In genomic region chr4:94214703-94215360, GRCh38 we compare ENCODE assay signal across 24 cellular contexts. TPM values are rescaled to one million over a fixed set of nuclear protein-coding genes. Genes with fewer than 3 reads are reported as not detected.
DNase-seq lines count a peak whose midpoint lies in the region; ATAC-seq and TF ChIP-seq lines count a peak whose summit lies in the region.
"Had no signal": no experiment of that assay in that cellular context is flagged by ENCODE, and none has a peak within 500 bp of the region (broad histone marks: within the 10 kb centered on the region; RNA-seq: fewer than 3 reads in every experiment).

No MANE protein-coding gene starts in this region.

- TF ChIP-seq CTCF in IMR-90 (conservative IDR thresholded peaks at IDR 0.05; ENCODE audit: low read depth, low read length): no peak
- TF ChIP-seq CTCF in psoas muscle (IDR thresholded peaks at IDR 0.05): no peak

- no peak overlapping the region for H3K4me3 ChIP-seq in IMR-90 (ENCODE audit: insufficient read depth, low read depth, low read length)
- H3K4me3 ChIP-seq in psoas muscle: no peak overlapping the region
- H3K4me3 ChIP-seq: dorsolateral prefrontal cortex, gastroesophageal sphincter, tibial artery had no signal

- H2BK120ac ChIP-seq in IMR-90 (ENCODE audit: low read depth, low read length): no peak overlapping the region

- no peak overlapping the region for H3K4me2 ChIP-seq in IMR-90 (ENCODE audit: low read depth, low read length)

- H3K79me1 ChIP-seq in IMR-90 (ENCODE audit: low read depth in 1 of 2, low read length in 2 of 2): peaks cover 13 to 33% of the 10 kb centered on the region in 2 experiments

- in situ Hi-C loops in IMR-90 (cut with MboI; ENCODE audit: low sequenced_read_pairs): no loop called here

- H3K27me3 Mint-ChIP-seq in central memory CD8-positive, alpha-beta T cell: no peaks in the 10 kb centered on the region
- H3K27me3 Mint-ChIP-seq: activated B cell treated with CpG ODN at 0.5 μM for 24 hours; stimulated activated memory B cell treated with anti-CD40 and anti-IgM and Interleukin-4, amounts not matched to agents 10 μg/mL and 1 μg/mL and 100 μg/mL, for 72 hours; T-helper 17 cell had no signal

- no peak overlapping the region for H3K4me3 Mint-ChIP-seq in central memory CD8-positive, alpha-beta T cell
- H3K4me3 Mint-ChIP-seq: activated B cell treated with CpG ODN at 0.5 μM for 24 hours; mesothelial cell of epicardium; stimulated activated memory B cell treated with anti-CD40 and anti-IgM and Interleukin-4, amounts not matched to agents 10 μg/mL and 1 μg/mL and 100 μg/mL, for 72 hours; T-helper 17 cell had no signal

- WGBS in IMR-90 (ENCODE audit: extremely low coverage in 2 of 2, insufficient read length in 1 of 2), 2 experiments: 100% methylated on average over 1 of the region's 5 CpGs
- WGBS in psoas muscle, 3 donors: 80 to 95% (median 82%) methylated on average over 5 of the region's 5 CpGs

- H3K9me3 ChIP-seq in IMR-90 (ENCODE audit: control insufficient read depth, insufficient read depth, low read length): no peaks in the 10 kb centered on the region
- no peaks in the 10 kb centered on the region for H3K9me3 ChIP-seq in psoas muscle
- H3K9me3 ChIP-seq: BE2C, gastroesophageal sphincter, tibial artery had no signal

- dilution Hi-C loops in IMR-90 (cut with HindIII; ENCODE audit: low sequenced_read_pairs, unreplicated experiment): no loop called here

- peak overlapping the region; percentile 44 for H3K27ac Mint-ChIP-seq in central memory CD8-positive, alpha-beta T cell (ENCODE audit: low read depth)
- H3K27ac Mint-ChIP-seq: activated B cell treated with CpG ODN at 0.5 μM for 24 hours; mesothelial cell of epicardium; stimulated activated memory B cell treated with anti-CD40 and anti-IgM and Interleukin-4, amounts not matched to agents 10 μg/mL and 1 μg/mL and 100 μg/mL, for 72 hours had no signal

- H3K9me3 Mint-ChIP-seq in central memory CD8-positive, alpha-beta T cell: no peaks in the 10 kb centered on the region
- H3K9me3 Mint-ChIP-seq: activated B cell treated with CpG ODN at 0.5 μM for 24 hours; stimulated activated memory B cell treated with anti-CD40 and anti-IgM and Interleukin-4, amounts not matched to agents 10 μg/mL and 1 μg/mL and 100 μg/mL, for 72 hours had no signal

- H4K8ac ChIP-seq in IMR-90 (ENCODE audit: low read depth in 2 of 2, low read length in 2 of 2): no peak overlapping the region

- no peak overlapping the region for H2AK5ac ChIP-seq in IMR-90 (ENCODE audit: low read depth, low read length)

- H2AFZ ChIP-seq in IMR-90 (replicated peaks; ENCODE audit: low read length, poor library complexity): no peak overlapping the region

- no peaks in the 10 kb centered on the region for H3K27me3 ChIP-seq in IMR-90 (ENCODE audit: control insufficient read depth, insufficient read depth, low read length)
- no peaks in the 10 kb centered on the region for H3K27me3 ChIP-seq in psoas muscle (ENCODE audit: insufficient read depth in 3 of 3, low read length in 2 of 3)
- H3K27me3 ChIP-seq: BE2C, dorsolateral prefrontal cortex, gastroesophageal sphincter, tibial artery had no signal

- H4K5ac ChIP-seq in IMR-90 (ENCODE audit: low read depth, low read length): no peak overlapping the region

- H4K20me1 ChIP-seq in IMR-90 (ENCODE audit: insufficient read depth, low read length): no peaks in the 10 kb centered on the region

- no peak overlapping the region for H3K9ac ChIP-seq in IMR-90 (ENCODE audit: low read depth, low read length)

- no peak overlapping the region for H3K4ac ChIP-seq in IMR-90 (ENCODE audit: low read depth, low read length)

- H3K4me1 ChIP-seq in IMR-90 (ENCODE audit: control insufficient read depth, insufficient read depth, low read length): no peaks in the 10 kb centered on the region
- H3K4me1 ChIP-seq in psoas muscle: peaks cover 2% of the 10 kb centered on the region
- H3K4me1 ChIP-seq: BE2C had no signal

- CTCF ChIA-PET in IMR-90 (lab: Yijun Ruan, JAX): no interaction called here

- H3K18ac ChIP-seq in IMR-90 (ENCODE audit: low read depth, low read length): no peak overlapping the region

- no peak overlapping the region for H2BK5ac ChIP-seq in IMR-90 (ENCODE audit: low read depth, low read length, poor library complexity, severe bottlenecking)

- H3K9me1 ChIP-seq in IMR-90 (ENCODE audit: insufficient read depth, low read length): peaks cover 2% of the 10 kb centered on the region; the same call in 1 of the 2 replicates

- POLR2A ChIA-PET in IMR-90 (lab: Charles Lee; ENCODE audit: unreplicated experiment): no interaction called here

- H3K27ac ChIP-seq in IMR-90 (ENCODE audit: insufficient read depth, low read length) (no peak overlapping the region), psoas muscle (no peak overlapping the region)
- H3K27ac ChIP-seq: 22Rv1, dorsolateral prefrontal cortex, gastroesophageal sphincter, tibial artery had no signal

- TF ChIP-seq RAD21 in IMR-90 (IDR thresholded peaks at IDR 0.05; ENCODE audit: low read length): no peak

- peaks cover 44% of the 10 kb centered on the region for H3K36me3 Mint-ChIP-seq in central memory CD8-positive, alpha-beta T cell (ENCODE audit: insufficient read depth)

- H3K56ac ChIP-seq in IMR-90 (ENCODE audit: extremely low read depth, insufficient read depth, low read length): no peak overlapping the region

- no TSS peak for BruUV-seq in IMR-90 (replicated peaks; lab: Mats Ljungman, UMichigan)

- intact Hi-C loops in IMR-90 (cut with micrococcal nuclease) (no loop called here), psoas muscle (cut with DNase I) (no loop called here)

- no peak overlapping the region for H3K14ac ChIP-seq in IMR-90 (replicated peaks; ENCODE audit: low read depth, low read length)

- peak; percentile 57 to 68 for ATAC-seq in activated CD4-positive, CD25-positive, alpha-beta regulatory T cell treated with anti-CD3 and anti-CD28 coated beads, Interleukin-2, amount 50 U/mL, for 24 hours
- ATAC-seq in GM18520 (IDR thresholded peaks at IDR 0.05; ENCODE audit: unreplicated experiment) (peak; percentile 92), IMR-90 (ENCODE audit: low read depth) (no peak), HG02642 (IDR thresholded peaks at IDR 0.05; ENCODE audit: poor library complexity, unreplicated experiment) (no peak), psoas muscle (no peak), HG03045 (IDR thresholded peaks at IDR 0.05; ENCODE audit: unreplicated experiment) (no peak)
- peak; percentile 58 for ATAC-seq in central memory CD8-positive, alpha-beta T cell (replicated peaks; ENCODE audit: extremely low read depth, poor library complexity, severe bottlenecking)
- ATAC-seq: gastroesophageal sphincter; stimulated activated memory B cell treated with anti-CD40 and anti-IgM and Interleukin-4, amounts not matched to agents 10 μg/mL and 1 μg/mL and 100 μg/mL, for 72 hours; T-helper 17 cell had no signal

- H3K36me3 ChIP-seq in IMR-90 (ENCODE audit: control insufficient read depth, insufficient read depth, low read length) (peaks cover 18% of the 10 kb centered on the region), psoas muscle (ENCODE audit: insufficient read depth in 1 of 2, low read depth in 1 of 2) (peaks cover 0 to 87% of the 10 kb centered on the region in 2 donors)

- TF ChIP-seq POLR2A in IMR-90 (IDR thresholded peaks at IDR 0.05; ENCODE audit: low read depth, low read length): no peak

- H2AK9ac ChIP-seq in IMR-90 (replicated peaks; ENCODE audit: low read depth, low read length, poor library complexity): no peak overlapping the region

- no peak for DNase-seq in activated CD4-positive, CD25-positive, alpha-beta regulatory T cell treated with anti-CD3 and anti-CD28 coated beads, Interleukin-2, amount 50 U/mL, for 72 hours
- DNase-seq in IMR-90 (no peak), psoas muscle (no peak)
- no peak for DNase-seq in central memory CD8-positive, alpha-beta T cell (ENCODE audit: low spot score in 2 of 2)
- DNase-seq: activated B cell treated with CpG ODN at 0.5 μM for 24 hours; activated CD8-positive, alpha-beta memory T cell treated with anti-CD3 and anti-CD28 coated beads, Interleukin-2, amount 50 U/mL, for 48 hours; BE2C; DMS 273 treated with DMSO at 0.1 percent for 48 hours; dorsolateral prefrontal cortex; GDM1; Karpas-422; NCI-H69; SHP77; stimulated activated CD4-positive, alpha-beta T cell treated with anti-CD3 and anti-CD28 coated beads, Interleukin-12 subunit alpha, Interleukin-12 subunit beta, amount 100 ng/mL, for 4 hours; T-helper 17 cell; tibial artery had no signal

- H4K91ac ChIP-seq in IMR-90 (ENCODE audit: insufficient read depth, low read depth, low read length): no peak overlapping the region

- H2BK15ac ChIP-seq in IMR-90 (ENCODE audit: low read depth, low read length): no peak overlapping the region

- peaks cover 58% of the 10 kb centered on the region for H3K4me1 Mint-ChIP-seq in central memory CD8-positive, alpha-beta T cell

- no peak overlapping the region for H2BK20ac ChIP-seq in IMR-90 (ENCODE audit: low read depth, low read length)

- H3K23ac ChIP-seq in IMR-90 (ENCODE audit: low read depth, low read length): no peak overlapping the region

TF ChIP-seq in IMR-90, 13 proteins besides CTCF, POLR2A, EP300 and RAD21:
- TF ChIP-seq MAZ (IDR thresholded peaks at IDR 0.05; ENCODE audit: borderline replicate concordance, low read depth, low read length): no peak
- TF ChIP-seq MAFK (IDR thresholded peaks at IDR 0.05; ENCODE audit: low read depth, low read length): no peak
- TF ChIP-seq USF2 (IDR thresholded peaks at IDR 0.05; ENCODE audit: low read depth, low read length): no peak
- TF ChIP-seq SMC3 (IDR thresholded peaks at IDR 0.05; ENCODE audit: low read depth, low read length): no peak
- TF ChIP-seq RCOR1 (IDR thresholded peaks at IDR 0.05; ENCODE audit: insufficient replicate concordance, low read length): no peak
- peak; percentile 97 for TF ChIP-seq CEBPB (IDR thresholded peaks at IDR 0.05; ENCODE audit: low read depth, low read length)
TF ChIP-seq in IMR-90: peak in this region for 1.

RNA-seq across cellular contexts. Expression of gene SMARCAD1, which starts 7.2 kb away (rescaled TPM):
- total RNA-seq in IMR-90 (2012; rRNA removed) (35.3 and 45.3 TPM in 2 replicates), psoas muscle (10 to 100 TPM in 1 of 4 donors, 1 to 10 TPM in 3; 7.9 to 10.5 (median 8.8) TPM)
- polyA plus RNA-seq in IMR-90 (2012; rRNA removed) (10.5 and 12.3 TPM in 2 replicates), psoas muscle (1 to 10 TPM; 5.0 to 9.3 (median 8.1) TPM)
- polyA plus RNA-seq in IMR-90 (2012; cell fraction: cytosol; rRNA removed): 1.1 and 1.5 TPM in 2 replicates
- 2.7 and 24.2 TPM in 2 replicates for polyA plus RNA-seq in IMR-90 (2012; cell fraction: nucleus; rRNA removed; ENCODE audit: low replicate concordance)

Comparison
In these comparisons a context has a peak if more than half of its experiments do, and no peak if none do; other contexts are left out.
1. ATAC-seq: peak in activated CD4-positive, CD25-positive, alpha-beta regulatory T cell treated with anti-CD3 and anti-CD28 coated beads, Interleukin-2, amount 50 U/mL, for 24 hours (2 of 2), GM18520 (single experiment) and central memory CD8-positive, alpha-beta T cell (single experiment); none in IMR-90 (single experiment), HG02642 (single experiment), psoas muscle (0 of 4) and HG03045 (single experiment).